In the genomic region with DNA sequence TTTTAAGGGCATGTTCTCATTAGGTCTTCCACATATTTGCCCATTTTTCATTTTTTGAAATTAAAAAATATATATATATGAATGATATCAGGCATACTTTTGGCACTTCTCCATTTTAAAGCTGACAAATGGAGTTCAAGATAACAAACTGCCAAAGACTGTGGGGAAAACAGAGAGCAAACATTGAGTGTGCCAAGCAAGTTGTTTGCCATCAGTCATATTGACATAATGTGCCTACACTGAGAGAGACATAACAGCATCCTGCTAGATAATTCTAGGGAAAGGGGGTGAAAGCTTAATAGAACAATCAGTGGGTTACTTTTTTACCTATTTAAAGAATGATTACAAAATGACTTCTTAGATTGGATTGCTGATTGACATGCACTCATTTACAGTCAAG, we compare ENCODE assay signal across 19 cellular contexts.
"Had no signal": no experiment of that assay in that cellular context is flagged by ENCODE, and none has a peak within 500 bp of the region (broad histone marks: within the 10 kb centered on the region; RNA-seq: fewer than 3 reads in every experiment).

No MANE protein-coding gene starts in this region.

- H3K4me3 ChIP-seq: cardiac muscle cell, esophagus squamous epithelium, hepatocyte, lower lobe of right lung, ovary, psoas muscle, skin epidermis, tibial nerve had no signal

- FAIRE-seq: urothelium cell line had no signal

- DNase-seq: activated CD4-positive, alpha-beta memory T cell treated with anti-CD3 and anti-CD28 coated beads, Interleukin-2, amount 10 ng/mL, durations not matched to agents 7 days and 5 days; activated CD4-positive, alpha-beta T cell treated with anti-CD3 and anti-CD28 coated beads for 4 hours; activated naive CD4-positive, alpha-beta T cell treated with Interleukin-2 at 50 U/mL for 16 hours; activated naive CD8-positive, alpha-beta T cell treated with anti-CD3 and anti-CD28 coated beads, Interleukin-2, amount 10 ng/mL, durations not matched to agents 7 days and 5 days; activated T-cell treated with anti-CD3 and anti-CD28 coated beads, Interleukin-2, amount 50 U/mL, for 24 hours; amygdala; effector memory CD4-positive, alpha-beta T cell; esophagus squamous epithelium; left cardiac atrium; lower lobe of right lung; natural killer cell; ovary; psoas muscle; right cardiac atrium had no signal

- H3K27me3 ChIP-seq: cardiac muscle cell, esophagus squamous epithelium, hepatocyte, ovary, tibial nerve had no signal

- H2AFZ ChIP-seq: hepatocyte had no signal

- H3K4me2 ChIP-seq: hepatocyte had no signal

- H3K4me1 ChIP-seq: lower lobe of right lung, psoas muscle, tibial nerve had no signal

- H3K36me3 ChIP-seq: cardiac muscle cell, esophagus squamous epithelium, lower lobe of right lung, ovary, tibial nerve had no signal

- H3K79me2 ChIP-seq: hepatocyte had no signal

- H3K9me3 ChIP-seq: esophagus squamous epithelium, lower lobe of right lung, ovary, psoas muscle, tibial nerve had no signal

- H3K27ac ChIP-seq: cardiac muscle cell, esophagus squamous epithelium, hepatocyte, lower lobe of right lung, ovary, psoas muscle, skin epidermis, tibial nerve had no signal
